In the genomic region with DNA sequence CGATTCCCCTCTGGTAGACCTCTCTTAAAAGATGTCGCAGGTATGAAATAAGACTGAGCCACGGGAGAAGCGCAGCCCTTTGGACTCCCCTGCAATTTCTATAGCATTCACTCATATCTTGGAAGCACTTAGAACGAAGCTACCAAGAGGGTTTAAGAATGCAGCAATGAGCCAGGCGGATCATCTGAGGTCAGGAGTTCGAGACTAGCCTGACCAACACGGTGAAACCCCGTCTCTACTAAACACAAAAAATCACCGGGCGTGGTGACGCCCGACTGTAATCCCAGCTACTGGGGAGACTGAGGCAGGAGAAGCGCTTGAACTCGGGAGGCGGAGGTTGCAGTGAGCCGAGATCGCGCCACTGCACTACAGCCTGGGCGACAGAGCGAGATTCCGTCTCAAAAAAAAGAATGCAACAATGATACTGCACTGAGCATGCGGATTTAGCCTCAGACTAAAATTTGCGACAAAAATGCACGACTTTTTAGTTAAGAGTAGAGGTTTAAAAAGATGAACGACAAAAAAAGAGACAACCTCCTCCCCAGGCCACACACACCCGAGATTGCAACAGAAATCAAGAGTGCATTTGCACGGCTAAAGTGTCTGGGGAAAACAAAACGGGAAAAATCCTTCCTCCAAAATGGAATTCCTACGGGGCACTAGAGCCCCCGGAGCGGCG, we compare ENCODE assay signal across 1 cellular context.
TF ChIP-seq lines count a peak whose summit lies in the region.

No MANE protein-coding gene starts in this region.

TF ChIP-seq in endothelial cell of umbilical vein, 7 proteins besides CTCF, POLR2A, EP300 and RAD21:
- no peak for TF ChIP-seq JUN (IDR thresholded peaks at IDR 0.05; ENCODE audit: borderline replicate concordance, insufficient read depth, insufficient read length, low read depth)
- no peak for TF ChIP-seq MYC (IDR thresholded peaks at IDR 0.05; ENCODE audit: low read depth, low read length)
- no peak for TF ChIP-seq FOS (IDR thresholded peaks at IDR 0.05; ENCODE audit: borderline replicate concordance, insufficient read depth, low read length)
- no peak for TF ChIP-seq POLR2AphosphoS5 (IDR thresholded peaks at IDR 0.05; ENCODE audit: insufficient read depth, low read depth, low read length)
- TF ChIP-seq, protein P1, sequence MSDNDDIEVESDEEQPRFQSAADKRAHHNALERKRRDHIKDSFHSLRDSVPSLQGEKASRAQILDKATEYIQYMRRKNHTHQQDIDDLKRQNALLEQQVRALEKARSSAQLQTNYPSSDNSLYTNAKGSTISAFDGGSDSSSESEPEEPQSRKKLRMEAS (IDR thresholded peaks at IDR 0.05; ENCODE audit: insufficient read depth, insufficient read length) = no peak
- TF ChIP-seq GATA2 (IDR thresholded peaks at IDR 0.05; ENCODE audit: insufficient read depth, insufficient read length, low read depth, low read length) = no peak
- TF ChIP-seq EZH2 (IDR thresholded peaks at IDR 0.05; ENCODE audit: borderline replicate concordance, low read depth, low read length, severe bottlenecking) = no peak
